Comparison of ENCODE assay signal across 8 cellular contexts in genomic region chr16:29973384-29974246, GRCh38. TPM values are rescaled to one million over a fixed set of nuclear protein-coding genes. Genes with fewer than 3 reads are reported as not detected.
DNase-seq lines count a peak whose midpoint lies in the region; ATAC-seq, FAIRE-seq and TF ChIP-seq lines count a peak whose summit lies in the region.

Gene TAOK2 (plus strand): TSS chr16:29973868. CDS start chr16:29977773, 3,905 bp downstream.

- peaks cover 42% of the 10 kb centered on the region for H4K20me1 ChIP-seq in DND-41 (ENCODE audit: insufficient read depth, low read length)
- peaks cover 22% of the 10 kb centered on the region; the same call in 1 of the 2 replicates for H4K20me1 ChIP-seq in Karpas-422 (ENCODE audit: insufficient read depth, low read depth, low read length)

- H3K9ac ChIP-seq in DND-41 (ENCODE audit: low read depth, low read length), result peak within 1 kb of the TSS; percentile 90
- H3K9ac ChIP-seq in Karpas-422 (ENCODE audit: low read length), result peak within 1 kb of the TSS; percentile 79

- H3K4me1 ChIP-seq in DND-41 (ENCODE audit: insufficient read depth, low read length) (peaks cover 45% of the 10 kb centered on the region), Karpas-422 (ENCODE audit: low read length) (peaks cover 25% of the 10 kb centered on the region), muscle layer of duodenum (ENCODE audit: control insufficient read depth in 1 of 2, insufficient read depth in 2 of 2, low read length in 2 of 2) (peaks cover 19 to 26% of the 10 kb centered on the region in 2 donors)

- DNase-seq in DND-41 (peak; percentile 100), Karpas-422 (peak; percentile 99), RCC 7860 (ENCODE audit: low spot score) (peak; percentile 97)
- peak; percentile 97 to 99 for DNase-seq in activated T-cell treated with anti-CD3 and anti-CD28 coated beads, Interleukin-2, amount 50 U/mL, for 48 hours
- DNase-seq in stimulated activated CD8-positive, alpha-beta memory T cell treated with anti-CD3 and anti-CD28 coated beads, Interleukin-7, amount 100 ng/mL, for 24 hours (ENCODE audit: low read depth), result peak; percentile 89

- no peak for FAIRE-seq in RCC 7860 (lab: Jason Lieb, UNC)

- H3K9me3 ChIP-seq in DND-41 (ENCODE audit: insufficient read depth, low read length, severe bottlenecking), result no peaks in the 10 kb centered on the region
- H3K9me3 ChIP-seq in Karpas-422 (ENCODE audit: low read length), result no peaks in the 10 kb centered on the region
- no peaks in the 10 kb centered on the region for H3K9me3 ChIP-seq in muscle layer of duodenum (ENCODE audit: control insufficient read depth in 1 of 2, low read length in 2 of 2)

- TF ChIP-seq CTCF in DND-41 (IDR thresholded peaks at IDR 0.05; ENCODE audit: borderline replicate concordance, extremely low read depth, low read length, poor library complexity, severe bottlenecking), result no peak

- H3K27me3 ChIP-seq in DND-41 (ENCODE audit: insufficient read depth, low read length, poor library complexity), result no peaks in the 10 kb centered on the region
- H3K27me3 ChIP-seq in Karpas-422 (ENCODE audit: low read length), result no peaks in the 10 kb centered on the region
- no peaks in the 10 kb centered on the region for H3K27me3 ChIP-seq in muscle layer of duodenum (ENCODE audit: low read depth, low read length)

- H2AFZ ChIP-seq in DND-41 (ENCODE audit: low read depth, low read length) (peak within 1 kb of the TSS; percentile 97), Karpas-422 (ENCODE audit: low read length) (no peak within 1 kb of the TSS)

- H3K9me2 ChIP-seq in Karpas-422 (replicated peaks; ENCODE audit: insufficient read depth, low read length), result no peaks in the 10 kb centered on the region

- H3K27ac ChIP-seq in DND-41 (ENCODE audit: low read length) (peak within 1 kb of the TSS; percentile 88), Karpas-422 (ENCODE audit: low read length) (peak within 1 kb of the TSS; percentile 35), muscle layer of duodenum (ENCODE audit: low read length) (peak within 1 kb of the TSS; percentile 88)

- H3K79me2 ChIP-seq in DND-41 (ENCODE audit: insufficient read depth, low read length) (peaks cover 49% of the 10 kb centered on the region), Karpas-422 (ENCODE audit: low read length) (peaks cover 45% of the 10 kb centered on the region)

- peaks cover 43% of the 10 kb centered on the region for H3K36me3 ChIP-seq in DND-41 (ENCODE audit: insufficient read depth, low read length)
- H3K36me3 ChIP-seq in Karpas-422 (ENCODE audit: insufficient read depth, low read length), result peaks cover 10% of the 10 kb centered on the region
- H3K36me3 ChIP-seq in muscle layer of duodenum (ENCODE audit: control insufficient read depth in 1 of 2, insufficient read depth in 2 of 2, low read length in 2 of 2), result peaks cover 11 to 24% of the 10 kb centered on the region in 2 donors

- H3K4me3 ChIP-seq in DND-41 (ENCODE audit: low read depth in 1 of 2, low read length in 2 of 2) (peak within 1 kb of the TSS; percentile 80 to 92), Karpas-422 (ENCODE audit: low read length) (peak within 1 kb of the TSS; percentile 89), muscle layer of duodenum (ENCODE audit: low read depth in 1 of 2, low read length in 2 of 2) (peak within 1 kb of the TSS; percentile 91 to 92)

- peak; percentile 94 for ATAC-seq in DND-41 (ENCODE audit: insufficient read depth, low read depth)
- ATAC-seq in GM21825 (IDR thresholded peaks at IDR 0.05; ENCODE audit: unreplicated experiment), result peak; percentile 92
- ATAC-seq in esophagus mucosa, result peak; percentile 98

- H3K4me2 ChIP-seq in DND-41 (ENCODE audit: insufficient read depth, low read length) (peak within 1 kb of the TSS; percentile 79), Karpas-422 (ENCODE audit: low read depth, low read length, poor library complexity, severe bottlenecking) (peak within 1 kb of the TSS; percentile 85)

RNA-seq across cellular contexts. Expression of gene TAOK2, which starts in this region (rescaled TPM):
- 21.5 and 30.7 TPM in 2 replicates for total RNA-seq in Karpas-422 (2014; rRNA removed; shearing (Covaris generic); ENCODE audit: low replicate concordance)
- 17.7 TPM for total RNA-seq in esophagus mucosa

Comparison
In these comparisons a context has a peak if more than half of its experiments do, and no peak if none do; other contexts are left out.
1. Peak in every context shown above with its lines: DNase-seq, ATAC-seq, H3K4me3 ChIP-seq and H3K27ac ChIP-seq.
2. H3K27ac ChIP-seq: peak in every context shown above with its lines; median percentile 88 in DND-41; 88 in muscle layer of duodenum; 35 in Karpas-422.